In the genomic region with DNA sequence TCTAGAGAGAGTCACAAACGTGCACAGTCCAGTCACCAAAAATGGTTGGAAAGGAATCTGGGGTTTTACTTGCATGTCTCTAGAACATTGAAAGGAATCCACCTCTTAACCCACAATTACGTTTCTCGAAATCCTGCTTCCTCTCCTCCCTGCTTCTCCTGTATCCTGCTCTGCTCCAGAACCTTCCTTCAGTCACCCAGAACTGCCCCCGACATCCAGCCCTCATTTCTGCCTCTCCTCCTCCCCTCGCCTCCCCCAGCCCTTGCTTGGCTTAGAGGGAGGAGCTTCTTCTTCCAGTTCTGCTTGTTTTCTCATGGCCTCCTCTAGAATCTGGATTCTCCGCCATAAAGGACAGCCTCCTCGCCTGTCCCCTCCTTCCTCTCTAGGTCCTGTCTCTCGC, we compare ENCODE assay signal across 19 cellular contexts. TPM values are rescaled to one million over a fixed set of nuclear protein-coding genes. Genes with fewer than 3 reads are reported as not detected.
DNase-seq lines count a peak whose midpoint lies in the region; ATAC-seq and TF ChIP-seq lines count a peak whose summit lies in the region.
"Had no signal": no experiment of that assay in that cellular context is flagged by ENCODE, and none has a peak within 500 bp of the region (broad histone marks: within the 10 kb centered on the region; RNA-seq: fewer than 3 reads in every experiment).

No MANE protein-coding gene starts in this region.

- no peak for TF ChIP-seq POLR2A in right lobe of liver (IDR thresholded peaks at IDR 0.05)

- WGBS in right cardiac atrium, result 63% methylated on average over 8 of the region's 8 CpGs
- WGBS in neuronal stem cell (ENCODE audit: extremely low coverage in 2 of 2, insufficient read length in 2 of 2, insufficient replicate concordance in 1 of 2), 2 donors, result no CpG with 5 or more reads among the region's 8 CpGs
- WGBS in right lobe of liver (ENCODE audit: insufficient coverage, low coverage, low lambda C conversion rate, missing lambda C conversion rate), result 69% methylated on average over 8 of the region's 8 CpGs

- peak overlapping the region; percentile 59 for H3K14ac ChIP-seq in neuronal stem cell (ENCODE audit: low read length)

- H2BK12ac ChIP-seq in neuronal stem cell (ENCODE audit: low read length), result no peak overlapping the region

- no peak overlapping the region for H2BK120ac ChIP-seq in neuronal stem cell (ENCODE audit: low read depth, low read length)

- no peak for ATAC-seq in right cardiac atrium
- no peak for ATAC-seq in Right ventricle myocardium superior (ENCODE audit: poor library complexity)
- ATAC-seq in GM18907 (IDR thresholded peaks at IDR 0.05; ENCODE audit: unreplicated experiment), result no peak
- ATAC-seq in right lobe of liver, result no peak

- H3K23ac ChIP-seq in neuronal stem cell (ENCODE audit: low read depth, low read length, poor library complexity), result peak overlapping the region; percentile 39

- H3K36me3 ChIP-seq in neuronal stem cell (replicated peaks in 1 of 2; ENCODE audit: control insufficient read depth in 2 of 2, insufficient read depth in 2 of 2, low read length in 2 of 2) (no peaks in the 10 kb centered on the region), right lobe of liver (no peaks in the 10 kb centered on the region)
- H3K36me3 ChIP-seq: BLaER1 treated with 17β-estradiol and CSF1 and Interleukin-3, amounts not matched to agents 10 nM and 100 nM; SJSA1 had no signal

- H3K4me2 ChIP-seq in neuronal stem cell (ENCODE audit: insufficient read depth, low read length, poor library complexity, severe bottlenecking), result no peak overlapping the region
- H3K4me2 ChIP-seq: BLaER1 treated with 17β-estradiol and CSF1 and Interleukin-3, amounts not matched to agents 10 nM and 100 nM had no signal

- H2BK5ac ChIP-seq in neuronal stem cell (ENCODE audit: low read length), result peak overlapping the region; percentile 58

- no peak overlapping the region for H3K27ac ChIP-seq in right cardiac atrium (ENCODE audit: low read length)
- H3K27ac ChIP-seq in neuronal stem cell (replicated peaks; ENCODE audit: low read length), result no peak overlapping the region
- H3K27ac ChIP-seq in right lobe of liver, result no peak overlapping the region
- H3K27ac ChIP-seq: BLaER1 treated with 17β-estradiol and CSF1 and Interleukin-3, amounts not matched to agents 10 nM and 100 nM; SJSA1 had no signal

- peak overlapping the region; percentile 58 for H2AFZ ChIP-seq in neuronal stem cell (ENCODE audit: low read length)

- H3K27me3 ChIP-seq in right cardiac atrium (ENCODE audit: control insufficient read depth, insufficient read depth) (no peaks in the 10 kb centered on the region), neuronal stem cell (ENCODE audit: control insufficient read depth in 3 of 3, insufficient read depth in 3 of 3, low read depth in 1 of 3, low read length in 3 of 3) (no peaks in the 10 kb centered on the region), right lobe of liver (no peaks in the 10 kb centered on the region)
- H3K27me3 ChIP-seq: SJSA1 had no signal

- no peak overlapping the region for H3K4ac ChIP-seq in neuronal stem cell (ENCODE audit: low read length)

- H2BK15ac ChIP-seq in neuronal stem cell (ENCODE audit: low read length), result peak overlapping the region; percentile 30

- no peaks in the 10 kb centered on the region for H3K9me3 ChIP-seq in right cardiac atrium (ENCODE audit: control insufficient read depth, low read length)
- H3K9me3 ChIP-seq in neuronal stem cell (replicated peaks in 1 of 2; ENCODE audit: control insufficient read depth in 2 of 2, insufficient read depth in 1 of 2, low read depth in 1 of 2, low read length in 2 of 2), result peaks cover 0 to 4% of the 10 kb centered on the region in 2 donors
- H3K9me3 ChIP-seq in right lobe of liver, result no peaks in the 10 kb centered on the region
- H3K9me3 ChIP-seq: BLaER1 treated with 17β-estradiol and CSF1 and Interleukin-3, amounts not matched to agents 10 nM and 100 nM; SJSA1 had no signal

- intact Hi-C loops in right cardiac atrium (cut with DNase I), result no loop called here
- intact Hi-C loops in Right ventricle myocardium superior (cut with DNase I), result no loop called here
- intact Hi-C loops in right lobe of liver (cut with DNase I), result loop anchor here (5.0 to 10.0 kb wide), 3 partner anchors 36 to 208 kb away; no protein-coding TSS in a partner anchor

- H3K79me1 ChIP-seq in neuronal stem cell (ENCODE audit: low read depth, low read length), result no peaks in the 10 kb centered on the region

- H4K91ac ChIP-seq in neuronal stem cell (ENCODE audit: low read depth, low read length, poor library complexity), result no peak overlapping the region

- H4K8ac ChIP-seq in neuronal stem cell (ENCODE audit: low read depth, low read length), result no peak overlapping the region

- H2AK5ac ChIP-seq in neuronal stem cell (ENCODE audit: low read depth, low read length), result no peak overlapping the region

- H3K9ac ChIP-seq in neuronal stem cell (ENCODE audit: low read depth, low read length, poor library complexity), result no peak overlapping the region
- H3K9ac ChIP-seq: BLaER1 treated with 17β-estradiol and CSF1 and Interleukin-3, amounts not matched to agents 10 nM and 100 nM had no signal

- peak in 2 of 3 donors; percentile 2 to 5 for DNase-seq in right cardiac atrium
- no peak for DNase-seq in Right ventricle myocardium superior
- DNase-seq in left kidney (ENCODE audit: low read depth, low spot score), result peak; percentile 78
- no peak for DNase-seq in neuronal stem cell (ENCODE audit: low spot score)
- no peak for DNase-seq in GM03348 (ENCODE audit: low spot score)
- no peak for DNase-seq in right lobe of liver
- DNase-seq: 8988T; CD4-positive, alpha-beta memory T cell; DND-41; Karpas-422; NCI-H1417 treated with DMSO at 0.1 percent for 48 hours; NCI-H187 treated with DMSO at 0.1 percent for 48 hours; NCI-H2107; NCI-H446 treated with DMSO at 0.1 percent for 48 hours; NCI-H526 treated with DMSO at 0.1 percent for 48 hours; OCI-M1 had no signal

- H3K4me1 ChIP-seq in right cardiac atrium (ENCODE audit: control insufficient read depth, insufficient read depth, low read length) (no peaks in the 10 kb centered on the region), neuronal stem cell (ENCODE audit: control insufficient read depth in 2 of 2, insufficient read depth in 1 of 2, low read depth in 1 of 2, low read length in 2 of 2) (peaks cover 0 to 14% of the 10 kb centered on the region in 2 donors), right lobe of liver (no peaks in the 10 kb centered on the region)

- H3K4me3 ChIP-seq in right cardiac atrium (ENCODE audit: low read length) (no peak overlapping the region), neuronal stem cell (ENCODE audit: low read length in 2 of 2) (no peak overlapping the region), right lobe of liver (no peak overlapping the region)
- H3K4me3 ChIP-seq: BLaER1 treated with 17β-estradiol and CSF1 and Interleukin-3, amounts not matched to agents 10 nM and 100 nM; SJSA1 had no signal

- peak overlapping the region; percentile 83 for H3K18ac ChIP-seq in neuronal stem cell (ENCODE audit: low read length)

- no peak for TF ChIP-seq CTCF in right lobe of liver (IDR thresholded peaks at IDR 0.05)

RNA-seq across cellular contexts. Expression of gene ZDHHC7, which starts 48.3 kb away (rescaled TPM):
- total RNA-seq in right cardiac atrium (10 to 100 TPM; 33.1 to 39.2 (median 36.8) TPM), Right ventricle myocardium superior (35.1 TPM), right lobe of liver (10 to 100 TPM; 10.7 to 27.5 (median 19.0) TPM)
- 19.4 TPM for polyA plus RNA-seq in right cardiac atrium
- polyA plus RNA-seq in neuronal stem cell (2013, experiment 1 of 2), result 32.5 TPM
- 32.9 TPM for polyA plus RNA-seq in neuronal stem cell (2013, experiment 2 of 2)

Comparison
In these comparisons a context has a peak if more than half of its experiments do, and no peak if none do; other contexts are left out.
1. DNase-seq: peak in right cardiac atrium (2 of 3) and left kidney (single experiment); none in Right ventricle myocardium superior (single experiment), neuronal stem cell (single experiment), GM03348 (single experiment) and right lobe of liver (0 of 3).
2. intact Hi-C loops: an anchor here in right lobe of liver (5.0 to 10.0 kb wide); none called in right cardiac atrium and Right ventricle myocardium superior.